In the genomic region with DNA sequence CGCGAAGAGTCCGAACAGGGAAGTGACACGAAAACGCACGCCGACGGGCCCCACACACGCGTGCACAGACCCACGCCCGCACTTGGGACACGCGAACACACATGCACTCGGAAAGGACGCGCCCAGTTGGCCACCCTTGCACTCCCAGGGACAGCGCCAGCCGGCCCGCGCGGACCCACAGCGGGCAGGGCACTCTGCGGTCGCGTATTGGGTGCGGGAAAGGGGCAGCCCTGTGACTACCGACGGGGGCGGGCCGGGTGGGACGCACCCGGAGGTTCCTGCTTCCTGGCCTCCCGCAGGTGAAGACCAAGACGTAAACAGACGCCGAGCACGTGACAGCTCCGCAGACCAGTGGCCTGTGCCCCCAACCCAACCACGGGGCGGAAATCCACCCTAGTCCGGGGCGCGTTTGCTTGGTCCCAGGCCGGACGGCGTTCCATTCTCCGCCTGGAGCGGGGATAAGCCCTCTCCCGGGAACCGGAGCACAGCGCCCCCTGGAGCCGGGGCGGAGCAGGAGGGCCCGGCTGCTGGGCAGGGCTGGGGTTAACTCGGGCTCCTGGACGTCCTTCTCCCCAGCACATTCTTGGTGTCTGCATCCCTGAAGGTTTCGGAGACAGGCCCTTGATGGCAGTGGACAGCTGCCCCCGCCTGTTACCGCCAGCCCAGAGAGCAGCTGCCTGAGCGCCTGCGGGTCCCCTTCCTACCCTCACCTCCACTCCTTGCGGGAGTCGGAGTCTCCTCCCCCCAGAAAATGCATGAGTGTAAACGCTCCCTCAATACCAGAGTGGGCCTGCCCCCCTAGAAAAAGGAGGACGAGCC, we compare ENCODE assay signal across 2 cellular contexts.
TF ChIP-seq lines count a peak whose summit lies in the region.

No MANE protein-coding gene starts in this region.

TF ChIP-seq in HEK293, 187 proteins besides CTCF, POLR2A, EP300 and RAD21 (continued from another document and continues in another):
- TF ChIP-seq, protein P1, sequence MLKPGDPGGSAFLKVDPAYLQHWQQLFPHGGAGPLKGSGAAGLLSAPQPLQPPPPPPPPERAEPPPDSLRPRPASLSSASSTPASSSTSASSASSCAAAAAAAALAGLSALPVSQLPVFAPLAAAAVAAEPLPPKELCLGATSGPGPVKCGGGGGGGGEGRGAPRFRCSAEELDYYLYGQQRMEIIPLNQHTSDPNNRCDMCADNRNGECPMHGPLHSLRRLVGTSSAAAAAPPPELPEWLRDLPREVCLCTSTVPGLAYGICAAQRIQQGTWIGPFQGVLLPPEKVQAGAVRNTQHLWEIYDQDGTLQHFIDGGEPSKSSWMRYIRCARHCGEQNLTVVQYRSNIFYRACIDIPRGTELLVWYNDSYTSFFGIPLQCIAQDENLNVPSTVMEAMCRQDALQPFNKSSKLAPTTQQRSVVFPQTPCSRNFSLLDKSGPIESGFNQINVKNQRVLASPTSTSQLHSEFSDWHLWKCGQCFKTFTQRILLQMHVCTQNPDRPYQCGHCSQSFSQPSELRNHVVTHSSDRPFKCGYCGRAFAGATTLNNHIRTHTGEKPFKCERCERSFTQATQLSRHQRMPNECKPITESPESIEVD (tag by site-specific recombination; IDR thresholded peaks at IDR 0.05) = no peak
- TF ChIP-seq ZSCAN30 (tag by site-specific recombination; IDR thresholded peaks at IDR 0.05) (peak; percentile 96), ZNF37A (tag by site-specific recombination; IDR thresholded peaks at IDR 0.05) (no peak), ZNF571 (tag by site-specific recombination; IDR thresholded peaks at IDR 0.05) (no peak), ZNF626 (tag by site-specific recombination; IDR thresholded peaks at IDR 0.05) (no peak), ZNF239 (tag by site-specific recombination; IDR thresholded peaks at IDR 0.05) (no peak), ZNF2 (tag by site-specific recombination; IDR thresholded peaks at IDR 0.05) (peak; percentile 88), ZNF19 (tag by site-specific recombination; IDR thresholded peaks at IDR 0.05; ENCODE audit: low read depth) (no peak), GFI1B (tag by site-specific recombination; IDR thresholded peaks at IDR 0.05) (no peak), ZNF175 (tag by site-specific recombination; IDR thresholded peaks at IDR 0.05) (no peak)
- TF ChIP-seq, protein P2, sequence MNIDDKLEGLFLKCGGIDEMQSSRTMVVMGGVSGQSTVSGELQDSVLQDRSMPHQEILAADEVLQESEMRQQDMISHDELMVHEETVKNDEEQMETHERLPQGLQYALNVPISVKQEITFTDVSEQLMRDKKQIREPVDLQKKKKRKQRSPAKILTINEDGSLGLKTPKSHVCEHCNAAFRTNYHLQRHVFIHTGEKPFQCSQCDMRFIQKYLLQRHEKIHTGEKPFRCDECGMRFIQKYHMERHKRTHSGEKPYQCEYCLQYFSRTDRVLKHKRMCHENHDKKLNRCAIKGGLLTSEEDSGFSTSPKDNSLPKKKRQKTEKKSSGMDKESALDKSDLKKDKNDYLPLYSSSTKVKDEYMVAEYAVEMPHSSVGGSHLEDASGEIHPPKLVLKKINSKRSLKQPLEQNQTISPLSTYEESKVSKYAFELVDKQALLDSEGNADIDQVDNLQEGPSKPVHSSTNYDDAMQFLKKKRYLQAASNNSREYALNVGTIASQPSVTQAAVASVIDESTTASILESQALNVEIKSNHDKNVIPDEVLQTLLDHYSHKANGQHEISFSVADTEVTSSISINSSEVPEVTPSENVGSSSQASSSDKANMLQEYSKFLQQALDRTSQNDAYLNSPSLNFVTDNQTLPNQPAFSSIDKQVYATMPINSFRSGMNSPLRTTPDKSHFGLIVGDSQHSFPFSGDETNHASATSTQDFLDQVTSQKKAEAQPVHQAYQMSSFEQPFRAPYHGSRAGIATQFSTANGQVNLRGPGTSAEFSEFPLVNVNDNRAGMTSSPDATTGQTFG (tag by site-specific recombination; IDR thresholded peaks at IDR 0.05; ENCODE audit: borderline replicate concordance) = no peak
- TF ChIP-seq, protein P3, sequence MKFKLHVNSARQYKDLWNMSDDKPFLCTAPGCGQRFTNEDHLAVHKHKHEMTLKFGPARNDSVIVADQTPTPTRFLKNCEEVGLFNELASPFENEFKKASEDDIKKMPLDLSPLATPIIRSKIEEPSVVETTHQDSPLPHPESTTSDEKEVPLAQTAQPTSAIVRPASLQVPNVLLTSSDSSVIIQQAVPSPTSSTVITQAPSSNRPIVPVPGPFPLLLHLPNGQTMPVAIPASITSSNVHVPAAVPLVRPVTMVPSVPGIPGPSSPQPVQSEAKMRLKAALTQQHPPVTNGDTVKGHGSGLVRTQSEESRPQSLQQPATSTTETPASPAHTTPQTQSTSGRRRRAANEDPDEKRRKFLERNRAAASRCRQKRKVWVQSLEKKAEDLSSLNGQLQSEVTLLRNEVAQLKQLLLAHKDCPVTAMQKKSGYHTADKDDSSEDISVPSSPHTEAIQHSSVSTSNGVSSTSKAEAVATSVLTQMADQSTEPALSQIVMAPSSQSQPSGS (tag by site-specific recombination; IDR thresholded peaks at IDR 0.05; ENCODE audit: low read depth) = no peak
- TF ChIP-seq, protein P4, sequence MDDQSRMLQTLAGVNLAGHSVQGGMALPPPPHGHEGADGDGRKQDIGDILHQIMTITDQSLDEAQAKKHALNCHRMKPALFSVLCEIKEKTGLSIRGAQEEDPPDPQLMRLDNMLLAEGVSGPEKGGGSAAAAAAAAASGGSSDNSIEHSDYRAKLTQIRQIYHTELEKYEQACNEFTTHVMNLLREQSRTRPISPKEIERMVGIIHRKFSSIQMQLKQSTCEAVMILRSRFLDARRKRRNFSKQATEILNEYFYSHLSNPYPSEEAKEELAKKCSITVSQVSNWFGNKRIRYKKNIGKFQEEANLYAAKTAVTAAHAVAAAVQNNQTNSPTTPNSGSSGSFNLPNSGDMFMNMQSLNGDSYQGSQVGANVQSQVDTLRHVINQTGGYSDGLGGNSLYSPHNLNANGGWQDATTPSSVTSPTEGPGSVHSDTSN (CRISPR knock-in tag; IDR thresholded peaks at IDR 0.05) = no peak
- TF ChIP-seq, protein P5, sequence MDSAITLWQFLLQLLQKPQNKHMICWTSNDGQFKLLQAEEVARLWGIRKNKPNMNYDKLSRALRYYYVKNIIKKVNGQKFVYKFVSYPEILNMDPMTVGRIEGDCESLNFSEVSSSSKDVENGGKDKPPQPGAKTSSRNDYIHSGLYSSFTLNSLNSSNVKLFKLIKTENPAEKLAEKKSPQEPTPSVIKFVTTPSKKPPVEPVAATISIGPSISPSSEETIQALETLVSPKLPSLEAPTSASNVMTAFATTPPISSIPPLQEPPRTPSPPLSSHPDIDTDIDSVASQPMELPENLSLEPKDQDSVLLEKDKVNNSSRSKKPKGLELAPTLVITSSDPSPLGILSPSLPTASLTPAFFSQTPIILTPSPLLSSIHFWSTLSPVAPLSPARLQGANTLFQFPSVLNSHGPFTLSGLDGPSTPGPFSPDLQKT (IDR thresholded peaks at IDR 0.05; ENCODE audit: borderline replicate concordance, low read depth, low read length) = no peak

TF ChIP-seq in HepG2, 621 proteins besides CTCF, POLR2A, EP300 and RAD21 (continued from another document and continues in another):
- TF ChIP-seq, protein P6, sequence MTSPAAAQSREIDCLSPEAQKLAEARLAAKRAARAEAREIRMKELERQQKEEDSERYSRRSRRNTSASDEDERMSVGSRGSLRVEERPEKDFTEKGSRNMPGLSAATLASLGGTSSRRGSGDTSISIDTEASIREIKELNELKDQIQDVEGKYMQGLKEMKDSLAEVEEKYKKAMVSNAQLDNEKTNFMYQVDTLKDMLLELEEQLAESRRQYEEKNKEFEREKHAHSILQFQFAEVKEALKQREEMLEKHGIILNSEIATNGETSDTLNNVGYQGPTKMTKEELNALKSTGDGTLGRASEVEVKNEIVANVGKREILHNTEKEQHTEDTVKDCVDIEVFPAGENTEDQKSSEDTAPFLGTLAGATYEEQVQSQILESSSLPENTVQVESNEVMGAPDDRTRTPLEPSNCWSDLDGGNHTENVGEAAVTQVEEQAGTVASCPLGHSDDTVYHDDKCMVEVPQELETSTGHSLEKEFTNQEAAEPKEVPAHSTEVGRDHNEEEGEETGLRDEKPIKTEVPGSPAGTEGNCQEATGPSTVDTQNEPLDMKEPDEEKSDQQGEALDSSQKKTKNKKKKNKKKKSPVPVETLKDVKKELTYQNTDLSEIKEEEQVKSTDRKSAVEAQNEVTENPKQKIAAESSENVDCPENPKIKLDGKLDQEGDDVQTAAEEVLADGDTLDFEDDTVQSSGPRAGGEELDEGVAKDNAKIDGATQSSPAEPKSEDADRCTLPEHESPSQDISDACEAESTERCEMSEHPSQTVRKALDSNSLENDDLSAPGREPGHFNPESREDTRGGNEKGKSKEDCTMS (CRISPR knock-in tag; conservative IDR thresholded peaks at IDR 0.05) = no peak
- TF ChIP-seq DNMT3B (CRISPR knock-in tag; conservative IDR thresholded peaks at IDR 0.05) = no peak
- TF ChIP-seq ZNF451 (CRISPR knock-in tag; IDR thresholded peaks at IDR 0.05) = no peak
- no peak for TF ChIP-seq GZF1 (CRISPR knock-in tag; IDR thresholded peaks at IDR 0.05)
- peak; percentile 58; the same call in 1 of the 2 replicates for TF ChIP-seq ZNF350 (CRISPR knock-in tag; IDR thresholded peaks at IDR 0.05; ENCODE audit: borderline replicate concordance, low read depth)
- TF ChIP-seq, protein P7, sequence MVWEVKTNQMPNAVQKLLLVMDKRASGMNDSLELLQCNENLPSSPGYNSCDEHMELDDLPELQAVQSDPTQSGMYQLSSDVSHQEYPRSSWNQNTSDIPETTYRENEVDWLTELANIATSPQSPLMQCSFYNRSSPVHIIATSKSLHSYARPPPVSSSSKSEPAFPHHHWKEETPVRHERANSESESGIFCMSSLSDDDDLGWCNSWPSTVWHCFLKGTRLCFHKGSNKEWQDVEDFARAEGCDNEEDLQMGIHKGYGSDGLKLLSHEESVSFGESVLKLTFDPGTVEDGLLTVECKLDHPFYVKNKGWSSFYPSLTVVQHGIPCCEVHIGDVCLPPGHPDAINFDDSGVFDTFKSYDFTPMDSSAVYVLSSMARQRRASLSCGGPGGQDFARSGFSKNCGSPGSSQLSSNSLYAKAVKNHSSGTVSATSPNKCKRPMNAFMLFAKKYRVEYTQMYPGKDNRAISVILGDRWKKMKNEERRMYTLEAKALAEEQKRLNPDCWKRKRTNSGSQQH (CRISPR knock-in tag; IDR thresholded peaks at IDR 0.05; ENCODE audit: low read depth) = no peak
- TF ChIP-seq, protein P8, sequence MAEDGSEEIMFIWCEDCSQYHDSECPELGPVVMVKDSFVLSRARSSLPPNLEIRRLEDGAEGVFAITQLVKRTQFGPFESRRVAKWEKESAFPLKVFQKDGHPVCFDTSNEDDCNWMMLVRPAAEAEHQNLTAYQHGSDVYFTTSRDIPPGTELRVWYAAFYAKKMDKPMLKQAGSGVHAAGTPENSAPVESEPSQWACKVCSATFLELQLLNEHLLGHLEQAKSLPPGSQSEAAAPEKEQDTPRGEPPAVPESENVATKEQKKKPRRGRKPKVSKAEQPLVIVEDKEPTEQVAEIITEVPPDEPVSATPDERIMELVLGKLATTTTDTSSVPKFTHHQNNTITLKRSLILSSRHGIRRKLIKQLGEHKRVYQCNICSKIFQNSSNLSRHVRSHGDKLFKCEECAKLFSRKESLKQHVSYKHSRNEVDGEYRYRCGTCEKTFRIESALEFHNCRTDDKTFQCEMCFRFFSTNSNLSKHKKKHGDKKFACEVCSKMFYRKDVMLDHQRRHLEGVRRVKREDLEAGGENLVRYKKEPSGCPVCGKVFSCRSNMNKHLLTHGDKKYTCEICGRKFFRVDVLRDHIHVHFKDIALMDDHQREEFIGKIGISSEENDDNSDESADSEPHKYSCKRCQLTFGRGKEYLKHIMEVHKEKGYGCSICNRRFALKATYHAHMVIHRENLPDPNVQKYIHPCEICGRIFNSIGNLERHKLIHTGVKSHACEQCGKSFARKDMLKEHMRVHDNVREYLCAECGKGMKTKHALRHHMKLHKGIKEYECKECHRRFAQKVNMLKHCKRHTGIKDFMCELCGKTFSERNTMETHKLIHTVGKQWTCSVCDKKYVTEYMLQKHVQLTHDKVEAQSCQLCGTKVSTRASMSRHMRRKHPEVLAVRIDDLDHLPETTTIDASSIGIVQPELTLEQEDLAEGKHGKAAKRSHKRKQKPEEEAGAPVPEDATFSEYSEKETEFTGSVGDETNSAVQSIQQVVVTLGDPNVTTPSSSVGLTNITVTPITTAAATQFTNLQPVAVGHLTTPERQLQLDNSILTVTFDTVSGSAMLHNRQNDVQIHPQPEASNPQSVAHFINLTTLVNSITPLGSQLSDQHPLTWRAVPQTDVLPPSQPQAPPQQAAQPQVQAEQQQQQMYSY (CRISPR knock-in tag; IDR thresholded peaks at IDR 0.05) = peak; percentile 44; the same call in 1 of the 2 replicates
- 0 out of 2 replicates have a peak, but pooled peaks have one; percentile 44 for TF ChIP-seq HDAC1 (CRISPR knock-in tag; IDR thresholded peaks at IDR 0.05)
- TF ChIP-seq, protein P9, sequence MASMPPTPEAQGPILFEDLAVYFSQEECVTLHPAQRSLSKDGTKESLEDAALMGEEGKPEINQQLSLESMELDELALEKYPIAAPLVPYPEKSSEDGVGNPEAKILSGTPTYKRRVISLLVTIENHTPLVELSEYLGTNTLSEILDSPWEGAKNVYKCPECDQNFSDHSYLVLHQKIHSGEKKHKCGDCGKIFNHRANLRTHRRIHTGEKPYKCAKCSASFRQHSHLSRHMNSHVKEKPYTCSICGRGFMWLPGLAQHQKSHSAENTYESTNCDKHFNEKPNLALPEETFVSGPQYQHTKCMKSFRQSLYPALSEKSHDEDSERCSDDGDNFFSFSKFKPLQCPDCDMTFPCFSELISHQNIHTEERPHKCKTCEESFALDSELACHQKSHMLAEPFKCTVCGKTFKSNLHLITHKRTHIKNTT (CRISPR knock-in tag; IDR thresholded peaks at IDR 0.05) = no peak
- no peak for TF ChIP-seq ZSCAN22 (CRISPR knock-in tag; IDR thresholded peaks at IDR 0.05)
- TF ChIP-seq, protein P10, sequence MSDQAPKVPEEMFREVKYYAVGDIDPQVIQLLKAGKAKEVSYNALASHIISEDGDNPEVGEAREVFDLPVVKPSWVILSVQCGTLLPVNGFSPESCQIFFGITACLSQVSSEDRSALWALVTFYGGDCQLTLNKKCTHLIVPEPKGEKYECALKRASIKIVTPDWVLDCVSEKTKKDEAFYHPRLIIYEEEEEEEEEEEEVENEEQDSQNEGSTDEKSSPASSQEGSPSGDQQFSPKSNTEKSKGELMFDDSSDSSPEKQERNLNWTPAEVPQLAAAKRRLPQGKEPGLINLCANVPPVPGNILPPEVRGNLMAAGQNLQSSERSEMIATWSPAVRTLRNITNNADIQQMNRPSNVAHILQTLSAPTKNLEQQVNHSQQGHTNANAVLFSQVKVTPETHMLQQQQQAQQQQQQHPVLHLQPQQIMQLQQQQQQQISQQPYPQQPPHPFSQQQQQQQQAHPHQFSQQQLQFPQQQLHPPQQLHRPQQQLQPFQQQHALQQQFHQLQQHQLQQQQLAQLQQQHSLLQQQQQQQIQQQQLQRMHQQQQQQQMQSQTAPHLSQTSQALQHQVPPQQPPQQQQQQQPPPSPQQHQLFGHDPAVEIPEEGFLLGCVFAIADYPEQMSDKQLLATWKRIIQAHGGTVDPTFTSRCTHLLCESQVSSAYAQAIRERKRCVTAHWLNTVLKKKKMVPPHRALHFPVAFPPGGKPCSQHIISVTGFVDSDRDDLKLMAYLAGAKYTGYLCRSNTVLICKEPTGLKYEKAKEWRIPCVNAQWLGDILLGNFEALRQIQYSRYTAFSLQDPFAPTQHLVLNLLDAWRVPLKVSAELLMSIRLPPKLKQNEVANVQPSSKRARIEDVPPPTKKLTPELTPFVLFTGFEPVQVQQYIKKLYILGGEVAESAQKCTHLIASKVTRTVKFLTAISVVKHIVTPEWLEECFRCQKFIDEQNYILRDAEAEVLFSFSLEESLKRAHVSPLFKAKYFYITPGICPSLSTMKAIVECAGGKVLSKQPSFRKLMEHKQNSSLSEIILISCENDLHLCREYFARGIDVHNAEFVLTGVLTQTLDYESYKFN (CRISPR knock-in tag; conservative IDR thresholded peaks at IDR 0.05) = no peak; the same call in 1 of the 2 replicates
- TF ChIP-seq FOXJ3 (CRISPR knock-in tag; IDR thresholded peaks at IDR 0.05; ENCODE audit: borderline replicate concordance) = 0 out of 2 replicates have a peak, but pooled peaks have one; percentile 28
- TF ChIP-seq, protein P11, sequence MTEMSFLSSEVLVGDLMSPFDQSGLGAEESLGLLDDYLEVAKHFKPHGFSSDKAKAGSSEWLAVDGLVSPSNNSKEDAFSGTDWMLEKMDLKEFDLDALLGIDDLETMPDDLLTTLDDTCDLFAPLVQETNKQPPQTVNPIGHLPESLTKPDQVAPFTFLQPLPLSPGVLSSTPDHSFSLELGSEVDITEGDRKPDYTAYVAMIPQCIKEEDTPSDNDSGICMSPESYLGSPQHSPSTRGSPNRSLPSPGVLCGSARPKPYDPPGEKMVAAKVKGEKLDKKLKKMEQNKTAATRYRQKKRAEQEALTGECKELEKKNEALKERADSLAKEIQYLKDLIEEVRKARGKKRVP (CRISPR knock-in tag; IDR thresholded peaks at IDR 0.05) = no peak
